ENCODE assay signal across 9 cellular contexts in the genomic region with DNA sequence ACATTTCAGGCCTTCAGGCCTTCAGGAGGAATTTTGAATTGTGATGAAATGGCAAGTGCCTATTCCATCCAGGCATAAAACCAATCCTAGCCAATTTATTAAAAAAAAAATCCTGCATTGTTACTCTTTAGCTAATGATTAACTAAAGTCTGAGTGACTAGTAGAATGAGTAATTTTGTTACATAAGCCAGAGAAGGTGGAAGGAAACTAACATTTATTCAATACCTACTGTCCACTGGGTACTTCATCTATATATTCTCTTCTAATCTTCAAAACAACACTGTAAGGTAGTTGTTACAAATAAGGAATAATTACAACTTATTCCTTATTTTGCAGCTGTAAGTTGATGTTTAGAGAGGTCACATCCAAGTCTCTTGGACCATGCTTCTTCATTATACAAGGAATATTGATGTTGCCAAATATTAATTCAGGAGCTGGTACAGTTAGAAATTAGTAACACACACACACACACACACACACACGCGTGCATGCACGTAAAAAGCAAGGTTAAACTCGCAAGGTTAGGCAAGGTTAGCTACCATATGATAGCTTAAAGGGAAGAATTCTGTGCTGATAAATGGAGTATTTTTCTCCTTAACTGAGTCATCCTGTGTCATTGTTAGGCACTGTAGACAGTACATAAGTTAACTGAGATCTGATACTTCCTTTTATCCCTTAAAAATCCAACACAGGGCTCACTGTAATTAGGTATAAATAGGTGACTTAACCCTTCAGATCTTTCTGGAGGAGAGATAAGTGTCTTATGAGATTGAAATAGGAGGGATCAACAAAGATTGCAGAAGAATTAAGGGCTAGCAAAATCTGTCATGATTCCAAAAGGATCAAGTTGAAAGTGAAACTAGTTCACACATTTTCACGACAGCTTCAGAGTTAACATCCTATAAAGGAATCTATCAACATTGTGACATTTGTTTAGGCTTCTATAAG.
DNase-seq lines count a peak whose midpoint lies in the region; ATAC-seq and TF ChIP-seq lines count a peak whose summit lies in the region.
"Had no signal": no experiment of that assay in that cellular context is flagged by ENCODE, and none has a peak within 500 bp of the region (broad histone marks: within the 10 kb centered on the region; RNA-seq: fewer than 3 reads in every experiment).

No MANE protein-coding gene starts in this region.

- in situ Hi-C loops in gastrocnemius medialis (cut with MboI; ENCODE audit: low sequenced_read_pairs in 4 of 4): no loop called here

- peak overlapping the region; percentile 26 for H3K27ac ChIP-seq in SJCRH30
- peak overlapping the region; percentile 88 for H3K27ac ChIP-seq in foreskin keratinocyte
- peak overlapping the region; percentile 40 to 67 (median 49) for H3K27ac ChIP-seq in gastrocnemius medialis

- peak; percentile 48 for ATAC-seq in GM19463 (IDR thresholded peaks at IDR 0.05; ENCODE audit: unreplicated experiment)
- ATAC-seq in foreskin keratinocyte: peak; percentile 82
- peak in 1 of 2 donors; percentile 37 for ATAC-seq in gastrocnemius medialis
- no peak for ATAC-seq in HG02973 (IDR thresholded peaks at IDR 0.05; ENCODE audit: unreplicated experiment)

- DNase-seq in SJCRH30 (no peak), foreskin keratinocyte (peak; percentile 54 to 67), gastrocnemius medialis (no peak), DMS153 (lab: John Stamatoyannopoulos, UW) (no peak), AG08396 (ENCODE audit: low spot score) (no peak)
- no peak for DNase-seq in stimulated activated CD8-positive, alpha-beta memory T cell treated with anti-CD3 and anti-CD28 coated beads, Interleukin-4, amount 100 ng/mL, for 48 hours
- DNase-seq: H9 had no signal

- TF ChIP-seq CTCF in foreskin keratinocyte (conservative IDR thresholded peaks at IDR 0.05) (no peak), gastrocnemius medialis (IDR thresholded peaks at IDR 0.05 in 4 of 5, conservative IDR thresholded peaks at IDR 0.05 in 1 of 5) (no peak)

- peak overlapping the region; percentile 32 for H3K4me3 ChIP-seq in SJCRH30
- H3K4me3 ChIP-seq in gastrocnemius medialis: peak overlapping the region; percentile 15 to 48 (median 28)

- H3K9me3 ChIP-seq in SJCRH30 (replicated peaks) (no peaks in the 10 kb centered on the region), gastrocnemius medialis (no peaks in the 10 kb centered on the region)

- H3K27me3 ChIP-seq in SJCRH30 (no peaks in the 10 kb centered on the region), foreskin keratinocyte (no peaks in the 10 kb centered on the region), gastrocnemius medialis (no peaks in the 10 kb centered on the region)

- intact Hi-C loops in gastrocnemius medialis (cut with DNase I; ENCODE audit: low total_unique reads): no loop called here

- TF ChIP-seq POLR2A in gastrocnemius medialis (IDR thresholded peaks at IDR 0.05): no peak

- H3K36me3 ChIP-seq in SJCRH30 (no peaks in the 10 kb centered on the region), gastrocnemius medialis (no peaks in the 10 kb centered on the region)

- H3K4me1 ChIP-seq in SJCRH30: peaks cover 48% of the 10 kb centered on the region
- H3K4me1 ChIP-seq in foreskin keratinocyte: peaks cover 42% of the 10 kb centered on the region
- peaks cover 67 to 72% of the 10 kb centered on the region in 2 donors for H3K4me1 ChIP-seq in gastrocnemius medialis

Comparison
In these comparisons a context has a peak if more than half of its experiments do, and no peak if none do; other contexts are left out.
1. DNase-seq: peak in foreskin keratinocyte (2 of 2); none in SJCRH30 (0 of 2), gastrocnemius medialis (0 of 2), DMS153 (single experiment), AG08396 (single experiment) and stimulated activated CD8-positive, alpha-beta memory T cell treated with anti-CD3 and anti-CD28 coated beads, Interleukin-4, amount 100 ng/mL, for 48 hours (single experiment).
2. H3K27ac ChIP-seq: peak in every context shown above with its lines; median percentile 88 in foreskin keratinocyte; 49 in gastrocnemius medialis; 26 in SJCRH30.